Comparison of ENCODE assay signal across 27 cellular contexts in the genomic region with DNA sequence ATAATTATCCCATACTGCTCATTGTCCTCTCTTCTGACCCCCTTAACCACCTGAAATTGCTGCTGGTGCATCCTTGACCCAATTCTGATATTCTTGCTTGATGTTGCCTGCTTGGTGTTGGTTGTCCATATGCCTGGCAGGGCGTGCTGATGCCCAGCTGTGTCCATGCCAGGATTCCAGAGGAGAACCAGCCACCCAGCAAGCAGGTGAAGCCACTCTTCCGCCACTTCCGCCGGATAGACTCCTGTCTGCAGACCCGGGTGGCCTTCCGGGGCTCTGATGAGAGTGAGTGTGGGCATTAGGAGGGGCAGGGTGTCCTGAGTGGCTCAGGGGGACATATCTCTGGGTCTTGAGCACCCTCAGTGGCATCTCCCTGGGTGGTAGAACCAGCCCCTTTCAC. TPM values are rescaled to one million over a fixed set of nuclear protein-coding genes. Genes with fewer than 3 reads are reported as not detected.
DNase-seq lines count a peak whose midpoint lies in the region; ATAC-seq and FAIRE-seq lines count a peak whose summit lies in the region.
"Had no signal": no experiment of that assay in that cellular context is flagged by ENCODE, and none has a peak within 500 bp of the region (broad histone marks: within the 10 kb centered on the region; RNA-seq: fewer than 3 reads in every experiment).

No MANE protein-coding gene starts in this region.

- H3K4me1 Mint-ChIP-seq in T-helper 17 cell: peaks cover 10% of the 10 kb centered on the region

- no peaks in the 10 kb centered on the region for H3K27me3 Mint-ChIP-seq in T-helper 17 cell
- H3K27me3 Mint-ChIP-seq: CD4-positive, alpha-beta memory T cell; CD4-positive, CD25-positive, alpha-beta regulatory T cell; CD8-positive, alpha-beta memory T cell had no signal

- H3K4me2 ChIP-seq in trophoblast cell (ENCODE audit: low read length): no peak overlapping the region
- H3K4me2 ChIP-seq: BLaER1 had no signal

- no peak overlapping the region for H4K91ac ChIP-seq in trophoblast cell (ENCODE audit: low read depth, low read length)

- no peaks in the 10 kb centered on the region for H3K79me1 ChIP-seq in trophoblast cell (ENCODE audit: low read length)

- no peak overlapping the region for H3K4me3 Mint-ChIP-seq in T-helper 17 cell
- H3K4me3 Mint-ChIP-seq: CD14-positive monocyte had no signal

- H3K27ac ChIP-seq in trophoblast cell (ENCODE audit: low read depth, low read length): no peak overlapping the region
- H3K27ac ChIP-seq: BLaER1 had no signal

- no peak overlapping the region for H4K8ac ChIP-seq in trophoblast cell (ENCODE audit: low read depth, low read length)

- H3K14ac ChIP-seq in trophoblast cell (ENCODE audit: low read length): no peak overlapping the region

- peak overlapping the region; percentile 49 for H3K27ac Mint-ChIP-seq in T-helper 17 cell
- H3K27ac Mint-ChIP-seq: CD4-positive, alpha-beta memory T cell; CD4-positive, CD25-positive, alpha-beta regulatory T cell; CD8-positive, alpha-beta memory T cell had no signal

- no peak overlapping the region for H2AFZ ChIP-seq in trophoblast cell (ENCODE audit: insufficient read depth, low read length, poor library complexity)

- ATAC-seq in T-helper 17 cell (no peak), GM18858 (IDR thresholded peaks at IDR 0.05; ENCODE audit: unreplicated experiment) (no peak), GM19395 (IDR thresholded peaks at IDR 0.05; ENCODE audit: unreplicated experiment) (no peak)
- ATAC-seq: GM12878 had no signal

- no peak overlapping the region for H4K12ac ChIP-seq in trophoblast cell (ENCODE audit: low read depth, low read length)

- no peaks in the 10 kb centered on the region for H3K79me2 ChIP-seq in trophoblast cell (ENCODE audit: control insufficient read depth, insufficient read depth, low read length, poor library complexity)

- no peak overlapping the region for H2BK12ac ChIP-seq in trophoblast cell (ENCODE audit: low read length)

- H3K18ac ChIP-seq in trophoblast cell (ENCODE audit: low read length): no peak overlapping the region

- H3K36me3 Mint-ChIP-seq in T-helper 17 cell (ENCODE audit: low read depth): peaks cover 2% of the 10 kb centered on the region
- H3K36me3 Mint-ChIP-seq: CD4-positive, CD25-positive, alpha-beta regulatory T cell had no signal

- DNase-seq in T-helper 17 cell (no peak), trophoblast cell (no peak), urothelium cell line (ENCODE audit: low spot score) (no peak)
- DNase-seq: 8988T; ACHN; BE2C; C1 segment of cervical spinal cord; CD4-positive, alpha-beta memory T cell; CD4-positive, CD25-positive, alpha-beta regulatory T cell; CD8-positive, alpha-beta memory T cell; COR-L47; DMS 273 treated with DMSO at 0.1 percent for 48 hours; DMS153; DMS53; DMS79; DND-41; EL; GDM1 had no signal

- no peak overlapping the region for H3K4ac ChIP-seq in trophoblast cell (ENCODE audit: low read depth, low read length)

- H3K9me3 ChIP-seq in T-helper 17 cell (ENCODE audit: control insufficient read depth, low read length, poor library complexity, severe bottlenecking) (no peaks in the 10 kb centered on the region), trophoblast cell (ENCODE audit: insufficient read depth, low read depth, low read length) (no peaks in the 10 kb centered on the region)
- H3K9me3 ChIP-seq: BE2C, BLaER1 had no signal

- no peak overlapping the region for H2BK120ac ChIP-seq in trophoblast cell (ENCODE audit: insufficient read depth, low read length, poor library complexity)

- H3K4me1 ChIP-seq in trophoblast cell (ENCODE audit: control insufficient read depth in 1 of 2, insufficient read depth in 2 of 2, low read length in 2 of 2): peaks cover 0 to 2% of the 10 kb centered on the region in 2 experiments

- no peak overlapping the region for H3K9ac ChIP-seq in trophoblast cell (ENCODE audit: low read length)
- H3K9ac ChIP-seq: BLaER1 had no signal

- no peak for FAIRE-seq in urothelium cell line (lab: Jason Lieb, UNC)
- FAIRE-seq: A204.1, GM12878, GM12892, GM18507, GM19239 had no signal

- no CpG with 5 or more reads among the region's 6 CpGs for WGBS in trophoblast cell (ENCODE audit: extremely low coverage, insufficient coverage, insufficient read length)

- no peak overlapping the region for H2BK5ac ChIP-seq in trophoblast cell (ENCODE audit: low read depth, low read length, poor library complexity)

- peaks cover 3 to 4% of the 10 kb centered on the region in 2 experiments for H3K36me3 ChIP-seq in trophoblast cell (ENCODE audit: control insufficient read depth in 1 of 2, insufficient read depth in 2 of 2, low read length in 2 of 2)
- H3K36me3 ChIP-seq: BE2C had no signal

- no peak overlapping the region for H2AK5ac ChIP-seq in trophoblast cell (ENCODE audit: low read length)

- H3K23ac ChIP-seq in trophoblast cell (ENCODE audit: low read length): no peak overlapping the region

- peak overlapping the region; percentile 6 for H3K4me3 ChIP-seq in trophoblast cell (ENCODE audit: low read depth, low read length)
- H3K4me3 ChIP-seq: BLaER1, GM12878 had no signal

- no peaks in the 10 kb centered on the region for H3K27me3 ChIP-seq in trophoblast cell (ENCODE audit: insufficient read depth, low read length)
- H3K27me3 ChIP-seq: BE2C, BLaER1 had no signal

RNA-seq across cellular contexts. Expression of a gene that starts 11.4 kb away (rescaled TPM):
- total RNA-seq in T-helper 17 cell: 10 to 100 TPM in 1 of 2 donors, 1 to 10 TPM in 1; 6.9 to 10.5 TPM
- 2.8 and 3.0 TPM in 2 replicates for polyA plus RNA-seq in trophoblast cell (2013)

RNA-seq across cellular contexts. Expression of a gene that starts 30.4 kb away (rescaled TPM):
- total RNA-seq in T-helper 17 cell: 10 to 100 TPM; 26.4 to 33.1 TPM
- 31.9 and 33.3 TPM in 2 replicates for polyA plus RNA-seq in trophoblast cell (2013)

RNA-seq across cellular contexts. Expression of a gene that starts 48.4 kb away (rescaled TPM):
- total RNA-seq in T-helper 17 cell: 100 to 1,000 TPM; 168 to 176 TPM
- 49.0 and 50.6 TPM in 2 replicates for polyA plus RNA-seq in trophoblast cell (2013)
